In genomic region chr9:126860077-126860756, GRCh38 we compare ENCODE assay signal across 8 cellular contexts. TPM values are rescaled to one million over a fixed set of nuclear protein-coding genes. Genes with fewer than 3 reads are reported as not detected.
A peak's percentile ranks its signal among the peaks of the same experiment; 100 is the strongest.
DNase-seq lines count a peak whose midpoint lies in the region; ATAC-seq and TF ChIP-seq lines count a peak whose summit lies in the region.

TSS of gene ZBTB34 (plus strand) at chr9:126860639. CDS start at chr9:126879400, 18,761 bp downstream.

- peaks cover 2 to 4% of the 10 kb centered on the region in 2 donors for H3K36me3 ChIP-seq in lung (ENCODE audit: control insufficient read depth in 2 of 2, insufficient read depth in 2 of 2, low read length in 2 of 2)

- peak within 1 kb of the TSS; percentile 80 for H3K4me3 ChIP-seq in lung

- H3K4me1 ChIP-seq in lung (ENCODE audit: control insufficient read depth in 2 of 2, insufficient read depth in 2 of 2, low read length in 2 of 2) = peaks cover 3 to 11% of the 10 kb centered on the region in 2 donors

- in situ Hi-C loops in GM13977 (cut with MboI; ENCODE audit: low pct_unique_long_range_greater_than_20kb, low sequenced_read_pairs, unreplicated experiment) = no loop called here

- DNase-seq in 8988T (peak; percentile 55), GM13977 (ENCODE audit: low spot score) (peak; percentile 87), NCI-H2196 (lab: John Stamatoyannopoulos, UW; ENCODE audit: unreplicated experiment) (peak; percentile 84), dermis microvascular lymphatic vessel endothelial cell (ENCODE audit: low read depth in 2 of 2) (peak; percentile 14 to 62), lung (ENCODE audit: low spot score) (peak; percentile 64)
- DNase-seq in activated CD4-positive, alpha-beta T cell treated with anti-CD3 and anti-CD28 coated beads, Interleukin-2, amount 50 U/mL, for 24 hours (ENCODE audit: low read depth in 1 of 2, low spot score in 1 of 2) = peak; percentile 59 to 73
- DNase-seq in stimulated activated CD8-positive, alpha-beta memory T cell treated with anti-CD3 and anti-CD28 coated beads, Interleukin-12 subunit alpha, Interleukin-12 subunit beta, amount 100 ng/mL, for 1 hour (ENCODE audit: low read depth) = peak; percentile 55

- ATAC-seq in HG02884 (IDR thresholded peaks at IDR 0.05; ENCODE audit: unreplicated experiment) (peak; percentile 67), lung (ENCODE audit: insufficient read depth, low FRiP score) (peak; percentile 81)

- WGBS in lung, 2 donors = 1% methylated on average over 27 to 67 of the region's 67 CpGs

- no peaks in the 10 kb centered on the region for H3K9me3 ChIP-seq in lung (ENCODE audit: control insufficient read depth in 2 of 2, insufficient read depth in 1 of 2, low read length in 1 of 2)

- H3K27ac ChIP-seq in lung (ENCODE audit: low read depth in 1 of 2, low read length in 1 of 2) = peak within 1 kb of the TSS; percentile 92 to 93

- no peaks in the 10 kb centered on the region for H3K27me3 ChIP-seq in lung (ENCODE audit: control insufficient read depth, insufficient read depth)

- TF ChIP-seq CTCF in GM13977 (IDR thresholded peaks at IDR 0.05; ENCODE audit: extremely low read depth, insufficient read depth, missing control alignments) (peak; percentile 98), lung (IDR thresholded peaks at IDR 0.05; ENCODE audit: control extremely low read depth, extremely low read depth) (peak; percentile 64)

RNA-seq across cellular contexts. Expression of gene ZBTB34, which starts in this region (rescaled TPM):
- total RNA-seq in dermis microvascular lymphatic vessel endothelial cell (6.5 and 10.4 TPM in 2 replicates), lung (10 to 100 TPM; 10.3 to 35.6 TPM)
- polyA plus RNA-seq in lung = 1 to 10 TPM; 3.2 to 5.1 TPM

Comparison
In these comparisons a context has a peak if more than half of its experiments do, and no peak if none do; other contexts are left out.
1. Peak in every context shown above with its lines: DNase-seq, ATAC-seq, H3K4me3 ChIP-seq and H3K27ac ChIP-seq.